Comparison of ENCODE assay signal across 19 cellular contexts in genomic region chr20:60269571-60270162, GRCh38.
"Had no signal": no experiment of that assay in that cellular context is flagged by ENCODE, and none has a peak within 500 bp of the region (broad histone marks: within the 10 kb centered on the region; RNA-seq: fewer than 3 reads in every experiment).

No MANE protein-coding gene starts in this region.

- H3K4me3 ChIP-seq: dorsolateral prefrontal cortex, heart left ventricle, right atrium auricular region, sigmoid colon had no signal

- H3K4me3 Mint-ChIP-seq: nephron had no signal

- H3K36me3 Mint-ChIP-seq: naive B cell had no signal

- H3K27ac Mint-ChIP-seq: naive B cell, nephron had no signal

- H3K27ac ChIP-seq: dorsolateral prefrontal cortex, heart left ventricle, neutrophil, right atrium auricular region, sigmoid colon had no signal

- ATAC-seq: heart left ventricle, left colon had no signal

- H3K27me3 ChIP-seq: neutrophil had no signal

- H3K4me1 ChIP-seq: heart left ventricle, right atrium auricular region, sigmoid colon had no signal

- H3K4me1 Mint-ChIP-seq: naive B cell had no signal

- H3K36me3 ChIP-seq: heart left ventricle, right atrium auricular region, sigmoid colon had no signal

- H3K27me3 Mint-ChIP-seq: naive B cell had no signal

- H3K9me3 ChIP-seq: heart left ventricle, neutrophil, right atrium auricular region, sigmoid colon had no signal

- DNase-seq: cortex of kidney; dorsolateral prefrontal cortex; effector CD8-positive, alpha-beta T cell; foreskin melanocyte; heart left ventricle; hippocampal formation; left colon; mesendoderm; naive B cell; posterior cingulate gyrus; sigmoid colon; small intestine; stimulated activated CD4-positive, alpha-beta T cell treated with anti-CD3 and anti-CD28 coated beads, Interleukin-12 subunit alpha, Interleukin-12 subunit beta, amount 100 ng/mL, for 4 hours; stimulated activated CD4-positive, alpha-beta T cell treated with anti-CD3 and anti-CD28 coated beads, Interleukin-2, amount 100 ng/mL, for 48 hours; stimulated activated naive CD4-positive, alpha-beta T cell treated with Interleukin-2 at 50 U/mL for 16 hours; trophoblast cell had no signal
